ENCODE assay signal across 36 cellular contexts in the genomic region with DNA sequence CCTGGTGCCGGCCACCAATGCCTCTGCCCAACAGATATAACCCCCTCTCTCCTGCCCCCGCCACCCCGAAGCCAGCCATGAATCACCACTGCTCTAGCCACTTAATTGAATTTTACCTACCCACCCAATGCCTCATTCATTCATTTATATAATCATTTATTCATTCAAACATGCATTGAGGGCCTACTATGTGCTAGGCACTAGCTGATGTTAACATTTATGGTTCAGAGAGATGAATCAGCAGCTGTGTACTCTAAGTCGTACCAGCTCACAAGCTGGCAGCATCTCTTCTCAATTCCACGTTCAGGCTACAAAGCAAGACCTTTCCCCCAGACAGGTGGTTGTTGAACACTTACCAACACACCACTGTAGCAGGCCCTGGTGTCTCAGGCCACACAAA. TPM values are rescaled to one million over a fixed set of nuclear protein-coding genes. Genes with fewer than 3 reads are reported as not detected.
"Had no signal": no experiment of that assay in that cellular context is flagged by ENCODE, and none has a peak within 500 bp of the region (broad histone marks: within the 10 kb centered on the region; RNA-seq: fewer than 3 reads in every experiment).

No MANE protein-coding gene starts in this region.

- H3K36me3 ChIP-seq: MG63 had no signal

- H3K27me3 ChIP-seq: MG63 had no signal

- H3K4me3 ChIP-seq: MG63 had no signal

- DNase-seq: Karpas-422, Kasumi-1, MG63, MM.1S, MV-4-11, NCI-H1048, NCI-H1092, NCI-H1092 treated with DMSO at 0.1 percent for 48 hours, NCI-H1105, NCI-H1105 treated with DMSO at 0.1 percent for 48 hours, NCI-H1417, NCI-H1417 treated with DMSO at 0.1 percent for 48 hours, NCI-H1436, NCI-H1436 treated with DMSO at 0.1 percent for 48 hours, NCI-H146, NCI-H1694, NCI-H1694 treated with DMSO at 0.1 percent for 48 hours, NCI-H187, NCI-H187 treated with DMSO at 0.1 percent for 48 hours, NCI-H1930, NCI-H2029, NCI-H2029 treated with DMSO at 0.1 percent for 48 hours, NCI-H2081, NCI-H2081 treated with DMSO at 0.1 percent for 48 hours, NCI-H2107, NCI-H2171, NCI-H2171 treated with DMSO at 0.1 percent for 48 hours, NCI-H2227 treated with DMSO at 0.1 percent for 48 hours, NCI-H226, NCI-H345, NCI-H446, NCI-H446 treated with DMSO at 0.1 percent for 48 hours, NCI-H510A, NCI-H510A treated with DMSO at 0.1 percent for 48 hours, NCI-H524 had no signal

RNA-seq across cellular contexts. Expression of a gene that starts 12.9 kb away (rescaled TPM):
- total RNA-seq: MCF 10A had no signal
